Comparison of ENCODE assay signal across 1 cellular context in genomic region chr15:71296032-71296686, GRCh38.
TF ChIP-seq lines count a peak whose summit lies in the region.

No MANE protein-coding gene starts in this region.

TF ChIP-seq in HCT116, 20 proteins besides CTCF, POLR2A, EP300 and RAD21 (continued from another document):
- TF ChIP-seq ZBTB33 (IDR thresholded peaks at IDR 0.05; ENCODE audit: extremely low read depth, insufficient replicate concordance, low read length): no peak
- TF ChIP-seq, protein P1, sequence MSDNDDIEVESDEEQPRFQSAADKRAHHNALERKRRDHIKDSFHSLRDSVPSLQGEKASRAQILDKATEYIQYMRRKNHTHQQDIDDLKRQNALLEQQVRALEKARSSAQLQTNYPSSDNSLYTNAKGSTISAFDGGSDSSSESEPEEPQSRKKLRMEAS (IDR thresholded peaks at IDR 0.05): peak; percentile 29; the same call in 1 of the 2 replicates
- peak; percentile 79 for TF ChIP-seq FOSL1 (IDR thresholded peaks at IDR 0.05; ENCODE audit: low read depth)
- no peak for TF ChIP-seq SIN3A (IDR thresholded peaks at IDR 0.05; ENCODE audit: low read depth)
- peak; percentile 84; the same call in 1 of the 2 replicates for TF ChIP-seq CEBPB (IDR thresholded peaks at IDR 0.05; ENCODE audit: low read depth)
- no peak for TF ChIP-seq ZNF274 (IDR thresholded peaks at IDR 0.05; ENCODE audit: low read depth, low read length)
- no peak for TF ChIP-seq EZH2phosphoT487 (IDR thresholded peaks at IDR 0.05; ENCODE audit: borderline replicate concordance)
- TF ChIP-seq EZH2 (IDR thresholded peaks at IDR 0.05): no peak
- peak; percentile 54 for TF ChIP-seq SP1 (IDR thresholded peaks at IDR 0.05; ENCODE audit: low read depth)
